31 cellular contexts compared by ENCODE assay signal in genomic region chr2:6650311-6650710, GRCh38.
"Had no signal": no experiment of that assay in that cellular context is flagged by ENCODE, and none has a peak within 500 bp of the region (broad histone marks: within the 10 kb centered on the region; RNA-seq: fewer than 3 reads in every experiment).

No MANE protein-coding gene starts in this region.

- H3K9me3 Mint-ChIP-seq: activated naive CD4-positive, alpha-beta T cell treated with anti-CD3 and anti-CD28 coated beads, Interleukin-2, amount 50 U/mL, for 24 hours; activated naive CD8-positive, alpha-beta T cell treated with anti-CD3 and anti-CD28 coated beads, Interleukin-2, amount 50 U/mL, for 24 hours; activated T-cell treated with anti-CD3 and anti-CD28 coated beads, Interleukin-2, amount 50 U/mL, for 24 hours; activated T-helper 17 cell treated with anti-CD3 and anti-CD28 coated beads, Interleukin-2, amount 50 U/mL, for 72 hours; endodermal cell; natural killer cell treated with Interleukin-12 subunit alpha and Interleukin-12 subunit beta and Interleukin-15 and Interleukin-18, amount 100 ng/mL, for 72 hours; T-helper 1 cell treated with Interleukin-12 subunit alpha and Interleukin-12 subunit beta and Interleukin-4 antibody, amounts not matched to agents 30 μg/mL and 1 μg/mL, for 36 hours had no signal

- H3K4me1 Mint-ChIP-seq: activated naive CD4-positive, alpha-beta T cell treated with anti-CD3 and anti-CD28 coated beads, Interleukin-2, amount 50 U/mL, for 24 hours; activated naive CD8-positive, alpha-beta T cell treated with anti-CD3 and anti-CD28 coated beads, Interleukin-2, amount 50 U/mL, for 24 hours; activated T-helper 17 cell treated with anti-CD3 and anti-CD28 coated beads, Interleukin-2, amount 50 U/mL, for 72 hours; endodermal cell had no signal

- H3K36me3 Mint-ChIP-seq: activated naive CD4-positive, alpha-beta T cell treated with anti-CD3 and anti-CD28 coated beads, Interleukin-2, amount 50 U/mL, for 24 hours; natural killer cell treated with Interleukin-12 subunit alpha and Interleukin-12 subunit beta and Interleukin-15 and Interleukin-18, amount 100 ng/mL, for 72 hours had no signal

- H3K4me3 Mint-ChIP-seq: activated naive CD4-positive, alpha-beta T cell treated with anti-CD3 and anti-CD28 coated beads, Interleukin-2, amount 50 U/mL, for 24 hours; activated naive CD8-positive, alpha-beta T cell treated with anti-CD3 and anti-CD28 coated beads, Interleukin-2, amount 50 U/mL, for 24 hours; activated T-cell treated with anti-CD3 and anti-CD28 coated beads, Interleukin-2, amount 50 U/mL, for 24 hours; activated T-helper 17 cell treated with anti-CD3 and anti-CD28 coated beads, Interleukin-2, amount 50 U/mL, for 72 hours; endodermal cell; natural killer cell treated with Interleukin-12 subunit alpha and Interleukin-12 subunit beta and Interleukin-15 and Interleukin-18, amount 100 ng/mL, for 72 hours; T-helper 1 cell treated with Interleukin-12 subunit alpha and Interleukin-12 subunit beta and Interleukin-4 antibody, amounts not matched to agents 30 μg/mL and 1 μg/mL, for 36 hours had no signal

- H3K27ac Mint-ChIP-seq: activated naive CD4-positive, alpha-beta T cell treated with anti-CD3 and anti-CD28 coated beads, Interleukin-2, amount 50 U/mL, for 24 hours; activated naive CD8-positive, alpha-beta T cell treated with anti-CD3 and anti-CD28 coated beads, Interleukin-2, amount 50 U/mL, for 24 hours; activated T-cell treated with anti-CD3 and anti-CD28 coated beads, Interleukin-2, amount 50 U/mL, for 24 hours; activated T-helper 17 cell treated with anti-CD3 and anti-CD28 coated beads, Interleukin-2, amount 50 U/mL, for 72 hours; endodermal cell; natural killer cell treated with Interleukin-12 subunit alpha and Interleukin-12 subunit beta and Interleukin-15 and Interleukin-18, amount 100 ng/mL, for 72 hours; T-helper 1 cell treated with Interleukin-12 subunit alpha and Interleukin-12 subunit beta and Interleukin-4 antibody, amounts not matched to agents 30 μg/mL and 1 μg/mL, for 36 hours had no signal

- H3K27ac ChIP-seq: body of pancreas, esophagus squamous epithelium, gastroesophageal sphincter, heart left ventricle, left lung, lower lobe of right lung, neutrophil, parathyroid adenoma, right lobe of liver, thoracic aorta, VCaP had no signal

- ATAC-seq: activated naive CD8-positive, alpha-beta T cell treated with anti-CD3 and anti-CD28 coated beads, Interleukin-2, amount 50 U/mL, for 24 hours; activated T-helper 17 cell treated with anti-CD3 and anti-CD28 coated beads, Interleukin-2, amount 50 U/mL, for 72 hours; body of pancreas; gastroesophageal sphincter; heart left ventricle; left lung; lower lobe of right lung; mucosa of descending colon; right lobe of liver had no signal

- DNase-seq: activated CD4-positive, alpha-beta T cell treated with anti-CD3 and anti-CD28 coated beads for 4 hours; activated CD4-positive, alpha-beta T cell treated with anti-CD3 and anti-CD28 coated beads, Interleukin-2, amount 50 U/mL, for 48 hours; activated CD8-positive, alpha-beta memory T cell treated with anti-CD3 and anti-CD28 coated beads, Interleukin-2, amount 50 U/mL, for 4 hours; activated gamma-delta T cell treated with Interleukin-2 at 50 U/mL for 16 hours; activated naive CD8-positive, alpha-beta T cell treated with anti-CD3 and anti-CD28 coated beads, Interleukin-2, amount 50 U/mL, for 24 hours; activated T-cell treated with anti-CD3 and anti-CD28 coated beads, Interleukin-2, amount 50 U/mL, for 24 hours; aorta; body of pancreas; endodermal cell; esophagus squamous epithelium; heart left ventricle; left lung; lower lobe of right lung; mesendoderm; mucosa of descending colon; right lobe of liver; SK-N-SH; stimulated activated CD4-positive, alpha-beta T cell treated with anti-CD3 and anti-CD28 coated beads, Interleukin-2, amount 100 ng/mL, for 48 hours; stimulated activated naive CD4-positive, alpha-beta T cell treated with Interleukin-2 at 50 U/mL for 16 hours; SW 1271; T-helper 9 cell; trophoblast cell had no signal

- H3K27me3 Mint-ChIP-seq: activated naive CD8-positive, alpha-beta T cell treated with anti-CD3 and anti-CD28 coated beads, Interleukin-2, amount 50 U/mL, for 24 hours had no signal
